In the genomic region with DNA sequence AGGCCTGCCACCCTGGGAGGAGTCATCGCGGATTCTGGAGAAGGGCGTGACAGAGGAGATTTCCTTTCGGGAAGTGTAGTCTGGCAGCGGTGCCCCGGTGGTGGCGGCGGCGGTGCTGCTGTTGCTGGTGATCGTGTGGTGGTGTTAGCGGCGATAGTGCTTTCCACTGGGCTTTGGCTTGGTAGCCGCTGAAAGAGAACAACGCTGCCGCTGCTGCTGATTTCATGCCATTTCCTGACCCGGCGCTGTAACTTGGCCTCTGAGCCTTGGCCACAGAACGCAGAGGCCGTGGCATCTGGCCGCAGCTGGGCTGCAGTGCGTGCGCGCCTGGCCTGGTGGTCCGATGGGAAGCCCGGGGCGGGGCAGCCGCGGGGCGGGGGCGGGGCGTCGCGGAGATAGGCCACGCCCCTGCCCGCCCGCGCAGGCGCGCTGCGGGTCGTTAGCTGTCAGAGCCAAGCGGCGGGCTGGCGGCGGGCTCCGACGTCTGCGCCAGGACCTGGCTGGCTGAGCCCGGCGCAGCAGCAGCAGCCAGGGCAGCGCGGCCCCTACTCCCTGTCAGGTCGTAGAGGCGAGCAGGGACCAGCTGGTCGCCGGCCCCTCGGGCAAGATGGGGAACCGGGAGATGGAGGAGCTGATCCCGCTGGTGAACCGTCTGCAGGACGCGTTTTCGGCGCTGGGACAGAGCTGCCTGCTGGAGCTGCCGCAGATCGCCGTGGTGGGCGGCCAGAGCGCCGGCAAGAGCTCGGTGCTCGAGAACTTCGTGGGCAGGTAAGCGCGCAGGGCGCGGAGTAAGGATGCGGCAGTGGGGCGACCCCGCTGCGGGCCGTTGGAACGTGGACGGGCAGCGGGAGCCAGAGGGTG, we compare ENCODE assay signal across 8 cellular contexts. TPM values are rescaled to one million over a fixed set of nuclear protein-coding genes. Genes with fewer than 3 reads are reported as not detected.
A peak's percentile ranks its signal among the peaks of the same experiment; 100 is the strongest.
DNase-seq lines count a peak whose midpoint lies in the region; ATAC-seq, FAIRE-seq and TF ChIP-seq lines count a peak whose summit lies in the region.

A gene (plus strand): TSS at position 449 of the 861 bp plus-strand sequence. CDS start 159 bp downstream, at position 608.

- H3K4me2 ChIP-seq in astrocyte (ENCODE audit: low read length) = peak within 1 kb of the TSS; percentile 96

- H3K9ac ChIP-seq in astrocyte (ENCODE audit: low read length) (peak within 1 kb of the TSS; percentile 77), rectal smooth muscle tissue (ENCODE audit: low read length) (peak within 1 kb of the TSS; percentile 37)

- in situ Hi-C loops in G401 (cut with HindIII; ENCODE audit: low sequenced_read_pairs) = no loop called here

- no peaks in the 10 kb centered on the region for H3K27me3 ChIP-seq in astrocyte (ENCODE audit: insufficient read depth, low read length)
- no peaks in the 10 kb centered on the region for H3K27me3 ChIP-seq in rectal smooth muscle tissue (ENCODE audit: control insufficient read depth, insufficient read depth, low read length)

- H3K4me1 ChIP-seq in astrocyte (ENCODE audit: insufficient read depth, low read length) (no peaks in the 10 kb centered on the region), rectal smooth muscle tissue (ENCODE audit: control insufficient read depth, insufficient read depth, low read length) (no peaks in the 10 kb centered on the region)

- H3K4me3 Mint-ChIP-seq in T-helper 17 cell = peak within 1 kb of the TSS; percentile 94
- H3K4me3 Mint-ChIP-seq in astrocyte (ENCODE audit: unreplicated experiment) = peak within 1 kb of the TSS; percentile 88

- peak; percentile 89 for DNase-seq in G401 (ENCODE audit: low spot score)
- peak; percentile 88 for DNase-seq in HCEC 1CT
- DNase-seq in MV-4-11 (lab: John Stamatoyannopoulos, UW) = peak; percentile 58
- peak; percentile 72 to 80 (median 74) for DNase-seq in T-helper 17 cell
- peak; percentile 51 for DNase-seq in astrocyte (ENCODE audit: low read depth)
- peak; percentile 82 for DNase-seq in hepatic stellate cell (ENCODE audit: low spot score)
- peak; percentile 93 for DNase-seq in urothelium cell line (ENCODE audit: low spot score)

- H3K36me3 ChIP-seq in astrocyte (ENCODE audit: insufficient read depth, low read length) = no peaks in the 10 kb centered on the region
- H3K36me3 ChIP-seq in rectal smooth muscle tissue (ENCODE audit: control insufficient read depth, insufficient read depth, low read length) = no peaks in the 10 kb centered on the region

- no peak within 1 kb of the TSS for H3K27ac ChIP-seq in astrocyte (ENCODE audit: low read depth, low read length)
- peak within 1 kb of the TSS; percentile 56 for H3K27ac ChIP-seq in rectal smooth muscle tissue (ENCODE audit: low read depth, low read length)

- H3K9me3 ChIP-seq in T-helper 17 cell (ENCODE audit: control insufficient read depth, low read length, poor library complexity, severe bottlenecking) (no peaks in the 10 kb centered on the region), astrocyte (ENCODE audit: insufficient read depth, low read depth, low read length) (no peaks in the 10 kb centered on the region)

- H3K79me2 ChIP-seq in astrocyte (ENCODE audit: insufficient read depth, low read length) = no peaks in the 10 kb centered on the region

- H3K36me3 Mint-ChIP-seq in T-helper 17 cell (ENCODE audit: low read depth) = no peaks in the 10 kb centered on the region
- H3K36me3 Mint-ChIP-seq in astrocyte (ENCODE audit: low read depth, unreplicated experiment) = no peaks in the 10 kb centered on the region

- no peak for TF ChIP-seq CTCF in astrocyte (IDR thresholded peaks at IDR 0.05; ENCODE audit: insufficient read depth, low read depth, low read length)

- H3K4me3 ChIP-seq in astrocyte (ENCODE audit: insufficient read depth, low read depth, low read length) (peak within 1 kb of the TSS; percentile 73), rectal smooth muscle tissue (ENCODE audit: low read length) (peak within 1 kb of the TSS; percentile 95)

- ATAC-seq in T-helper 17 cell = peak; percentile 94

- H4K20me1 ChIP-seq in astrocyte (ENCODE audit: insufficient read depth, low read length) = no peaks in the 10 kb centered on the region

- H3K4me1 Mint-ChIP-seq in T-helper 17 cell (peaks cover 20% of the 10 kb centered on the region), astrocyte (ENCODE audit: low read depth, unreplicated experiment) (peaks cover 4% of the 10 kb centered on the region)

- H3K27ac Mint-ChIP-seq in T-helper 17 cell (peak within 1 kb of the TSS; percentile 92), astrocyte (ENCODE audit: unreplicated experiment) (peak within 1 kb of the TSS; percentile 67)

- peak within 1 kb of the TSS; percentile 98 for H2AFZ ChIP-seq in astrocyte (ENCODE audit: low read depth, low read length)

- H3K27me3 Mint-ChIP-seq in T-helper 17 cell = peaks cover 16% of the 10 kb centered on the region
- peaks cover 3% of the 10 kb centered on the region for H3K27me3 Mint-ChIP-seq in astrocyte (ENCODE audit: low read depth, unreplicated experiment)

- H3K9me3 Mint-ChIP-seq in astrocyte (ENCODE audit: unreplicated experiment) = no peaks in the 10 kb centered on the region

- FAIRE-seq in astrocyte (lab: Jason Lieb, UNC) (no peak), urothelium cell line (lab: Jason Lieb, UNC) (no peak)

RNA-seq across cellular contexts. Expression of the gene that starts here (rescaled TPM):
- 8.3 and 13.0 TPM in 2 replicates for total RNA-seq in G401 (2014; rRNA removed; shearing (Covaris generic))
- total RNA-seq in T-helper 17 cell (10 to 100 TPM in 1 of 2 donors, 1 to 10 TPM in 1; 3.2 to 22.5 TPM), astrocyte (4.7 and 6.5 TPM in 2 replicates)
